In the genomic region with DNA sequence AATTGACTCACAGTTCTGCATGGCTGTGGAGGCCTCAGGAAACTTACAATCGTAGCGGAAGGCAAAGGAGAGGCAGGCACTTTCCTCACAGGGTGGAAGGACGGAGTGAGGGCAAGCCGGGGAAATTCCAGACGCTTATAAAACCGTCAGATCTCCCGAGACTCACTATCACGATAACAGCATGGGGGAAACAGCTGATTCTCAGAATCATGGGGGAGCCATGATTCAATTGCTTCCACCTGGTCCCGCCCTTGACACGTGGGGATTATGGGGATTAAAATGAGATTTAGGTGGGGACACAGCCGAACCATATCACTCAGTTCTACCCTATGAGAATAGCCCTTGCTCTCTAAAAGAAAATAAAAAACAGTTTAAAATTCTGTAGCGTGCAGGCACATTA, we compare ENCODE assay signal across 1 cellular context.
TF ChIP-seq lines count a peak whose summit lies in the region.

No MANE protein-coding gene starts in this region.

TF ChIP-seq in GM23338, 12 proteins besides CTCF, POLR2A, EP300 and RAD21 (continued from another document):
- TF ChIP-seq, protein P1, sequence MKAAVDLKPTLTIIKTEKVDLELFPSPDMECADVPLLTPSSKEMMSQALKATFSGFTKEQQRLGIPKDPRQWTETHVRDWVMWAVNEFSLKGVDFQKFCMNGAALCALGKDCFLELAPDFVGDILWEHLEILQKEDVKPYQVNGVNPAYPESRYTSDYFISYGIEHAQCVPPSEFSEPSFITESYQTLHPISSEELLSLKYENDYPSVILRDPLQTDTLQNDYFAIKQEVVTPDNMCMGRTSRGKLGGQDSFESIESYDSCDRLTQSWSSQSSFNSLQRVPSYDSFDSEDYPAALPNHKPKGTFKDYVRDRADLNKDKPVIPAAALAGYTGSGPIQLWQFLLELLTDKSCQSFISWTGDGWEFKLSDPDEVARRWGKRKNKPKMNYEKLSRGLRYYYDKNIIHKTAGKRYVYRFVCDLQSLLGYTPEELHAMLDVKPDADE (IDR thresholded peaks at IDR 0.05) = no peak
- no peak for TF ChIP-seq ZNF331 (CRISPR knock-in tag; IDR thresholded peaks at IDR 0.05; ENCODE audit: low read depth)
- TF ChIP-seq EZH2phosphoT487 (IDR thresholded peaks at IDR 0.05; ENCODE audit: unreplicated experiment) = no peak
- TF ChIP-seq JUNB (IDR thresholded peaks at IDR 0.05; ENCODE audit: unreplicated experiment) = no peak
- no peak for TF ChIP-seq NANOG (IDR thresholded peaks at IDR 0.05; ENCODE audit: borderline replicate concordance)
- no peak for TF ChIP-seq CREB1 (CRISPR knock-in tag; IDR thresholded peaks at IDR 0.05; ENCODE audit: low read depth)
- no peak for TF ChIP-seq ZNF114 (CRISPR knock-in tag; IDR thresholded peaks at IDR 0.05)
- TF ChIP-seq, protein P2, sequence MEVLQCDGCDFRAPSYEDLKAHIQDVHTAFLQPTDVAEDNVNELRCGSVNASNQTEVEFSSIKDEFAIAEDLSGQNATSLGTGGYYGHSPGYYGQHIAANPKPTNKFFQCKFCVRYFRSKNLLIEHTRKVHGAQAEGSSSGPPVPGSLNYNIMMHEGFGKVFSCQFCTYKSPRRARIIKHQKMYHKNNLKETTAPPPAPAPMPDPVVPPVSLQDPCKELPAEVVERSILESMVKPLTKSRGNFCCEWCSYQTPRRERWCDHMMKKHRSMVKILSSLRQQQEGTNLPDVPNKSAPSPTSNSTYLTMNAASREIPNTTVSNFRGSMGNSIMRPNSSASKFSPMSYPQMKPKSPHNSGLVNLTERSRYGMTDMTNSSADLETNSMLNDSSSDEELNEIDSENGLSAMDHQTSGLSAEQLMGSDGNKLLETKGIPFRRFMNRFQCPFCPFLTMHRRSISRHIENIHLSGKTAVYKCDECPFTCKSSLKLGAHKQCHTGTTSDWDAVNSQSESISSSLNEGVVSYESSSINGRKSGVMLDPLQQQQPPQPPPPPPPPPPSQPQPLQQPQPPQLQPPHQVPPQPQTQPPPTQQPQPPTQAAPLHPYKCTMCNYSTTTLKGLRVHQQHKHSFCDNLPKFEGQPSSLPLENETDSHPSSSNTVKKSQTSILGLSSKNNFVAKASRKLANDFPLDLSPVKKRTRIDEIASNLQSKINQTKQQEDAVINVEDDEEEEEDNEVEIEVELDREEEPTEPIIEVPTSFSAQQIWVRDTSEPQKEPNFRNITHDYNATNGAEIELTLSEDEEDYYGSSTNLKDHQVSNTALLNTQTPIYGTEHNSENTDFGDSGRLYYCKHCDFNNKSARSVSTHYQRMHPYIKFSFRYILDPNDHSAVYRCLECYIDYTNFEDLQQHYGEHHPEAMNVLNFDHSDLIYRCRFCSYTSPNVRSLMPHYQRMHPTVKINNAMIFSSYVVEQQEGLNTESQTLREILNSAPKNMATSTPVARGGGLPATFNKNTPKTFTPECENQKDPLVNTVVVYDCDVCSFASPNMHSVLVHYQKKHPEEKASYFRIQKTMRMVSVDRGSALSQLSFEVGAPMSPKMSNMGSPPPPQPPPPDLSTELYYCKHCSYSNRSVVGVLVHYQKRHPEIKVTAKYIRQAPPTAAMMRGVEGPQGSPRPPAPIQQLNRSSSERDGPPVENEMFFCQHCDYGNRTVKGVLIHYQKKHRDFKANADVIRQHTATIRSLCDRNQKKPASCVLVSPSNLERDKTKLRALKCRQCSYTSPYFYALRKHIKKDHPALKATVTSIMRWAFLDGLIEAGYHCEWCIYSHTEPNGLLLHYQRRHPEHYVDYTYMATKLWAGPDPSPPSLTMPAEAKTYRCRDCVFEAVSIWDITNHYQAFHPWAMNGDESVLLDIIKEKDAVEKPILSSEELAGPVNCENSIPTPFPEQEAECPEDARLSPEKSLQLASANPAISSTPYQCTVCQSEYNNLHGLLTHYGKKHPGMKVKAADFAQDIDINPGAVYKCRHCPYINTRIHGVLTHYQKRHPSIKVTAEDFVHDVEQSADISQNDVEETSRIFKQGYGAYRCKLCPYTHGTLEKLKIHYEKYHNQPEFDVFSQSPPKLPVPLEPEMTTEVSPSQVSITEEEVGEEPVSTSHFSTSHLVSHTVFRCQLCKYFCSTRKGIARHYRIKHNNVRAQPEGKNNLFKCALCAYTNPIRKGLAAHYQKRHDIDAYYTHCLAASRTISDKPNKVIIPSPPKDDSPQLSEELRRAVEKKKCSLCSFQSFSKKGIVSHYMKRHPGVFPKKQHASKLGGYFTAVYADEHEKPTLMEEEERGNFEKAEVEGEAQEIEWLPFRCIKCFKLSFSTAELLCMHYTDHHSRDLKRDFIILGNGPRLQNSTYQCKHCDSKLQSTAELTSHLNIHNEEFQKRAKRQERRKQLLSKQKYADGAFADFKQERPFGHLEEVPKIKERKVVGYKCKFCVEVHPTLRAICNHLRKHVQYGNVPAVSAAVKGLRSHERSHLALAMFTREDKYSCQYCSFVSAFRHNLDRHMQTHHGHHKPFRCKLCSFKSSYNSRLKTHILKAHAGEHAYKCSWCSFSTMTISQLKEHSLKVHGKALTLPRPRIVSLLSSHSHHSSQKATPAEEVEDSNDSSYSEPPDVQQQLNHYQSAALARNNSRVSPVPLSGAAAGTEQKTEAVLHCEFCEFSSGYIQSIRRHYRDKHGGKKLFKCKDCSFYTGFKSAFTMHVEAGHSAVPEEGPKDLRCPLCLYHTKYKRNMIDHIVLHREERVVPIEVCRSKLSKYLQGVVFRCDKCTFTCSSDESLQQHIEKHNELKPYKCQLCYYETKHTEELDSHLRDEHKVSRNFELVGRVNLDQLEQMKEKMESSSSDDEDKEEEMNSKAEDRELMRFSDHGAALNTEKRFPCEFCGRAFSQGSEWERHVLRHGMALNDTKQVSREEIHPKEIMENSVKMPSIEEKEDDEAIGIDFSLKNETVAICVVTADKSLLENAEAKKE (CRISPR knock-in tag; IDR thresholded peaks at IDR 0.05) = no peak
